In the genomic region with DNA sequence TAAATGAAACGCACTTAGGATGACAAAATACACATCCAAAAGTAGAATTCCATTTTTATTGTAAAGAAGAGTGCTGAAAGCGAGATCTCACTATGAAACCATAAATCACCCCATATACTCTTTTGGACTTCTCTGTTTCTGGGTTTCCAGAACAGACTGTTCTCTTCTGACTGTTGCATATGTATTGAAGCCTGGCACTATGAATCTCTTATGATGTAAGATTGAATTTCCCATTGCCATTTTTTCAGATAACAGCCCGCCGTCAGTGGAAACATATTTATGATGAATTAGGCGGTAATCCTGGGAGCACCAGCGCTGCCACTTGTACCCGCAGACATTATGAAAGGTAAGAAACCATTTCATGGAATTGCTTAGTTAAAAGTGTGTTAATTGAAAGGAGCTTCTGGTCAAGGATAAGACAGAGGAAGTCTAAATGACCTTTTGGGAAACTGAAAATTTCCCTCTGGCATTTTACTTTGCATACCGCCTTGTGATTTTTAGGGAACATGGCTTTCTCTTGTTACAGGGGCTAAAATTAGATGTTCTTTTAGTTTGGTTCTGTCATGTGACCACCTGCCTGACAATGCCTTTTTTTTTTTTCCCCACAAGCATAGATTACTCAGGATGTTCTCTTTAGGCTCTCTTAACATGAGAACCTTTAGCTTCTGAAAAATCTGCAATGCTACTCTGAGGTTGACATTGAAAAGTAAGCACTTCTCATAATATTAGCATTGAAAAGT, we compare ENCODE assay signal across 13 cellular contexts.
DNase-seq lines count a peak whose midpoint lies in the region; ATAC-seq, FAIRE-seq and TF ChIP-seq lines count a peak whose summit lies in the region.
"Had no signal": no experiment of that assay in that cellular context is flagged by ENCODE, and none has a peak within 500 bp of the region (broad histone marks: within the 10 kb centered on the region; RNA-seq: fewer than 3 reads in every experiment).

No MANE protein-coding gene starts in this region.

- H4K20me1 ChIP-seq in HepG2 (ENCODE audit: insufficient read depth, low read length), result peaks cover 3% of the 10 kb centered on the region; the same call in 1 of the 2 replicates

- H3K9me3 ChIP-seq in liver (ENCODE audit: control insufficient read depth in 4 of 4, low read length in 3 of 4) (no peaks in the 10 kb centered on the region), HepG2 (ENCODE audit: low read length) (no peaks in the 10 kb centered on the region), psoas muscle (no peaks in the 10 kb centered on the region), body of pancreas (no peaks in the 10 kb centered on the region)
- H3K9me3 ChIP-seq: spleen had no signal

- no peak for TF ChIP-seq RAD21 in liver (IDR thresholded peaks at IDR 0.05)
- no peak for TF ChIP-seq RAD21 in HepG2 (CRISPR knock-in tag; IDR thresholded peaks at IDR 0.05)

- no peak for ATAC-seq in HepG2
- peak in 3 of 4 donors; percentile 67 to 74 (median 70) for ATAC-seq in psoas muscle
- ATAC-seq in body of pancreas, result no peak
- ATAC-seq in GM19463 (IDR thresholded peaks at IDR 0.05; ENCODE audit: unreplicated experiment), result no peak
- no peak for ATAC-seq in GM21737 (IDR thresholded peaks at IDR 0.05; ENCODE audit: unreplicated experiment)

- H3K9ac ChIP-seq in liver (ENCODE audit: low read depth in 1 of 2, low read length in 2 of 2) (no peak overlapping the region), HepG2 (ENCODE audit: insufficient read depth, low read depth, low read length) (no peak overlapping the region)

- no peak for DNase-seq in HepG2 (ENCODE audit: low spot score)
- peak; percentile 90 for DNase-seq in foreskin melanocyte
- no peak for DNase-seq in psoas muscle
- DNase-seq in A172 (ENCODE audit: low spot score), result no peak
- DNase-seq in body of pancreas, result no peak
- DNase-seq: activated CD4-positive, CD25-positive, alpha-beta regulatory T cell treated with anti-CD3 and anti-CD28 coated beads, Interleukin-2, amount 50 U/mL, for 72 hours; NCI-H1694 treated with DMSO at 0.1 percent for 48 hours; spleen had no signal

- in situ Hi-C loops in HepG2 (cut with HindIII; ENCODE audit: extremely low pct_ligation_motif_present, low pct_unique_long_range_greater_than_20kb), result no loop called here

- H3K4me1 ChIP-seq in liver (ENCODE audit: control insufficient read depth in 4 of 4, insufficient read depth in 4 of 4, low read length in 3 of 4), result peaks cover 0 to 2% (median 0%) of the 10 kb centered on the region in 4 donors
- H3K4me1 ChIP-seq in HepG2 (ENCODE audit: insufficient read depth, low read length), result no peaks in the 10 kb centered on the region
- peaks cover 77% of the 10 kb centered on the region for H3K4me1 ChIP-seq in psoas muscle
- no peaks in the 10 kb centered on the region for H3K4me1 ChIP-seq in body of pancreas

- H3K4me2 ChIP-seq in HepG2 (ENCODE audit: low read depth, low read length), result no peak overlapping the region

- no peak overlapping the region for H3K4me3 ChIP-seq in liver (ENCODE audit: low read depth in 1 of 3, low read length in 3 of 3)
- H3K4me3 ChIP-seq in HepG2 (replicated peaks in 1 of 3; ENCODE audit: insufficient read depth in 1 of 3, low read depth in 2 of 3, low read length in 3 of 3), result no peak overlapping the region
- peak overlapping the region; percentile 31 for H3K4me3 ChIP-seq in psoas muscle
- no peak overlapping the region for H3K4me3 ChIP-seq in body of pancreas
- H3K4me3 ChIP-seq: SK-N-MC, spleen had no signal

- intact Hi-C loops in HepG2 (cut with micrococcal nuclease; ENCODE audit: unreplicated experiment) (no loop called here), psoas muscle (cut with DNase I) (no loop called here), body of pancreas (cut with DNase I) (no loop called here)

- no TSS peak for BruUV-seq in HepG2 (replicated peaks; lab: Mats Ljungman, UMichigan)

- H3K36me3 ChIP-seq in liver (ENCODE audit: control insufficient read depth in 4 of 4, insufficient read depth in 3 of 4, low read depth in 1 of 4, low read length in 3 of 4) (peaks cover 5 to 22% (median 12%) of the 10 kb centered on the region in 4 donors), HepG2 (replicated peaks in 1 of 2; ENCODE audit: control insufficient read depth in 1 of 2, insufficient read depth in 2 of 2, low read length in 2 of 2) (peaks cover 30 to 79% of the 10 kb centered on the region in 2 experiments), psoas muscle (ENCODE audit: insufficient read depth in 1 of 2, low read depth in 1 of 2) (peaks cover 4 to 80% of the 10 kb centered on the region in 2 donors), body of pancreas (replicated peaks in 1 of 2; ENCODE audit: insufficient read depth in 1 of 2, low read depth in 2 of 2) (no peaks in the 10 kb centered on the region)

- no peak overlapping the region for H3K27ac ChIP-seq in liver (ENCODE audit: low read depth in 1 of 2, low read length in 2 of 2)
- no peak overlapping the region for H3K27ac ChIP-seq in HepG2 (ENCODE audit: extremely low read length, insufficient read depth, low read length)
- H3K27ac ChIP-seq in psoas muscle, result peak overlapping the region; percentile 73
- H3K27ac ChIP-seq in body of pancreas, result peak overlapping the region in 1 of 4 donors; percentile 59
- H3K27ac ChIP-seq: SK-N-MC had no signal

- CTCF ChIA-PET in HepG2 (lab: Yijun Ruan, JAX; ENCODE audit: low intra/inter-chr PET ratio, low total read pairs), result no interaction called here

- no peak for TF ChIP-seq POLR2A in HepG2 (IDR thresholded peaks at IDR 0.05; ENCODE audit: insufficient read depth in 1 of 2, low read depth in 2 of 2, low read length in 2 of 2)
- TF ChIP-seq POLR2A in body of pancreas (IDR thresholded peaks at IDR 0.05), result no peak

- POLR2A ChIA-PET in HepG2 (lab: Yijun Ruan, JAX), result interaction anchor here (0.9 kb wide), 1 partner anchor 19 kb away, joined by 3 read pairs; no protein-coding TSS in a partner anchor

- no peak for FAIRE-seq in HepG2 (lab: Jason Lieb, UNC)
- FAIRE-seq: islet of Langerhans had no signal

- no peak overlapping the region for H2AFZ ChIP-seq in HepG2 (ENCODE audit: low read length)

- peaks cover 11% of the 10 kb centered on the region for H3K79me2 ChIP-seq in HepG2 (ENCODE audit: insufficient read depth, low read length)

- TF ChIP-seq EP300 in HepG2 (IDR thresholded peaks at IDR 0.05; ENCODE audit: low read depth in 2 of 2, low read length in 2 of 2) (no peak), HepG2 (CRISPR knock-in tag; IDR thresholded peaks at IDR 0.05; ENCODE audit: borderline replicate concordance) (no peak)

- TF ChIP-seq CTCF in liver (IDR thresholded peaks at IDR 0.05; ENCODE audit: low read depth, low read length, missing input control) (no peak), HepG2 (CRISPR knock-in tag; IDR thresholded peaks at IDR 0.05) (no peak), psoas muscle (IDR thresholded peaks at IDR 0.05) (no peak), body of pancreas (IDR thresholded peaks at IDR 0.05) (no peak)

- H3K27me3 ChIP-seq in liver (ENCODE audit: control insufficient read depth in 4 of 4, insufficient read depth in 4 of 4, low read length in 3 of 4) (no peaks in the 10 kb centered on the region), HepG2 (ENCODE audit: control insufficient read depth in 1 of 2, insufficient read depth in 2 of 2, low read length in 2 of 2) (no peaks in the 10 kb centered on the region), psoas muscle (ENCODE audit: insufficient read depth in 3 of 3, low read length in 2 of 3) (no peaks in the 10 kb centered on the region), body of pancreas (no peaks in the 10 kb centered on the region)
- H3K27me3 ChIP-seq: spleen had no signal

- 89% methylated on average over 8 of the region's 8 CpGs for WGBS in liver
- WGBS in HepG2 (ENCODE audit: low lambda C conversion rate), result 97% methylated on average over 8 of the region's 8 CpGs
- 31 to 45% (median 37%) methylated on average over 8 of the region's 8 CpGs for WGBS in psoas muscle, 3 donors
- WGBS in body of pancreas, 2 donors, result 91 to 94% methylated on average over 8 of the region's 8 CpGs

TF ChIP-seq in liver, 16 proteins besides CTCF, POLR2A, EP300 and RAD21:
- TF ChIP-seq YY1 (IDR thresholded peaks at IDR 0.05) (no peak), SP1 (IDR thresholded peaks at IDR 0.05) (peak; percentile 7), NR2F2 (IDR thresholded peaks at IDR 0.05) (peak; percentile 19)

TF ChIP-seq in HepG2, 621 proteins besides CTCF, POLR2A, EP300 and RAD21 (continues in another document):
- TF ChIP-seq ZNF430 (CRISPR knock-in tag; IDR thresholded peaks at IDR 0.05) (no peak), ZNF670 (CRISPR knock-in tag; IDR thresholded peaks at IDR 0.05; ENCODE audit: borderline replicate concordance) (no peak), HNF1B (CRISPR knock-in tag; IDR thresholded peaks at IDR 0.05) (no peak), BCL6 (CRISPR knock-in tag; IDR thresholded peaks at IDR 0.05) (no peak), ZNF329 (CRISPR knock-in tag; IDR thresholded peaks at IDR 0.05; ENCODE audit: low read depth) (no peak)
- TF ChIP-seq, protein P1, sequence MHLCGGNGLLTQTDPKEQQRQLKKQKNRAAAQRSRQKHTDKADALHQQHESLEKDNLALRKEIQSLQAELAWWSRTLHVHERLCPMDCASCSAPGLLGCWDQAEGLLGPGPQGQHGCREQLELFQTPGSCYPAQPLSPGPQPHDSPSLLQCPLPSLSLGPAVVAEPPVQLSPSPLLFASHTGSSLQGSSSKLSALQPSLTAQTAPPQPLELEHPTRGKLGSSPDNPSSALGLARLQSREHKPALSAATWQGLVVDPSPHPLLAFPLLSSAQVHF (CRISPR knock-in tag; IDR thresholded peaks at IDR 0.05), result no peak

Comparison
In these comparisons a context has a peak if more than half of its experiments do, and no peak if none do; other contexts are left out.
1. ATAC-seq: peak in psoas muscle (3 of 4); none in HepG2 (single experiment), body of pancreas (single experiment), GM19463 (single experiment) and GM21737 (single experiment).